Comparison of ENCODE assay signal across 10 cellular contexts in the genomic region with DNA sequence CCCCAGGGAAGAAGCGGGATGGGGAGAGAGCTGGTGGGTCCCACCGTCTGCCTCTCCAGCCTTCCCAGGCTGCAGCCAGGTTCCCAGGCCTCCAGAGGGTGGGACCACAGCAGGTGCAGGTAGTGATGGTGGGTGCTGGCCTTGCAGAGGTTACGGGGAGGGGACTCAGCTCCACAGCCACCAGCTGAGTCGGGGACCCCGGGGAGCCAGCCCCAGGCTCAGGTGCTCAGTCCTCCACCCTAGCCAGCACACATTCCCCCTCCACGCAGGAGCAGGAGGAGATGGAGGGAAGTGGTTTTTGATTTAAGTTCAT. TPM values are rescaled to one million over a fixed set of nuclear protein-coding genes. Genes with fewer than 3 reads are reported as not detected.
DNase-seq lines count a peak whose midpoint lies in the region; ATAC-seq and TF ChIP-seq lines count a peak whose summit lies in the region.
"Had no signal": no experiment of that assay in that cellular context is flagged by ENCODE, and none has a peak within 500 bp of the region (broad histone marks: within the 10 kb centered on the region; RNA-seq: fewer than 3 reads in every experiment).

No MANE protein-coding gene starts in this region.

- no peak for TF ChIP-seq POLR2A in right lobe of liver (IDR thresholded peaks at IDR 0.05)

- H3K27me3 ChIP-seq in right cardiac atrium (ENCODE audit: control insufficient read depth, insufficient read depth) = no peaks in the 10 kb centered on the region
- no peaks in the 10 kb centered on the region for H3K27me3 ChIP-seq in right lobe of liver
- H3K27me3 ChIP-seq: pancreas had no signal

- H3K4me3 Mint-ChIP-seq in T-helper 17 cell = no peak overlapping the region
- H3K4me3 Mint-ChIP-seq: activated T-cell treated with anti-CD3 and anti-CD28 coated beads, Interleukin-2, amount 50 U/mL, for 4 hours had no signal

- WGBS in right cardiac atrium = 90% methylated on average over 6 of the region's 6 CpGs
- WGBS in right lobe of liver (ENCODE audit: insufficient coverage, low coverage, low lambda C conversion rate, missing lambda C conversion rate) = 60% methylated on average over 1 of the region's 6 CpGs

- H3K27me3 Mint-ChIP-seq in T-helper 17 cell = no peaks in the 10 kb centered on the region

- H3K4me3 ChIP-seq in right cardiac atrium (ENCODE audit: low read length) (no peak overlapping the region), right lobe of liver (no peak overlapping the region)

- H3K4me1 ChIP-seq in right cardiac atrium (ENCODE audit: control insufficient read depth, insufficient read depth, low read length) = peaks cover 8% of the 10 kb centered on the region
- H3K4me1 ChIP-seq in right lobe of liver = peaks cover 0 to 36% (median 15%) of the 10 kb centered on the region in 4 donors

- no peak for TF ChIP-seq CTCF in right lobe of liver (IDR thresholded peaks at IDR 0.05)

- intact Hi-C loops in right cardiac atrium (cut with DNase I) = no loop called here
- intact Hi-C loops in left cardiac atrium (cut with DNase I) = loop anchor here in 1 of 2 donors (10.0 kb wide), 1 partner anchor 361 kb away; a partner anchor contains a TSS
- intact Hi-C loops in right lobe of liver (cut with DNase I) = no loop called here

- H3K27ac Mint-ChIP-seq in T-helper 17 cell = no peak overlapping the region

- H3K36me3 Mint-ChIP-seq in T-helper 17 cell (ENCODE audit: low read depth) = peaks cover 2% of the 10 kb centered on the region

- peaks cover 0 to 13% (median 0%) of the 10 kb centered on the region in 4 donors for H3K36me3 ChIP-seq in right lobe of liver
- H3K36me3 ChIP-seq: pancreas had no signal

- peaks cover 25% of the 10 kb centered on the region for H3K4me1 Mint-ChIP-seq in T-helper 17 cell

- DNase-seq in right cardiac atrium (peak; percentile 21 to 57 (median 50)), left cardiac atrium (no peak), right lobe of liver (peak; percentile 23 to 52 (median 42)), T-helper 17 cell (no peak), SHP77 (lab: John Stamatoyannopoulos, UW) (no peak), substantia nigra (lab: John Stamatoyannopoulos, UW) (no peak)
- DNase-seq: cortex of kidney, NCI-H2171 had no signal

- H3K27ac ChIP-seq in right cardiac atrium (ENCODE audit: low read length) = no peak overlapping the region
- H3K27ac ChIP-seq in right lobe of liver = peak overlapping the region in 2 of 3 donors; percentile 39 to 63
- H3K27ac ChIP-seq in substantia nigra (ENCODE audit: low read depth, low read length, poor library complexity, severe bottlenecking) = no peak overlapping the region

- ATAC-seq in right cardiac atrium = no peak
- ATAC-seq in left cardiac atrium = no peak
- no peak for ATAC-seq in right lobe of liver
- ATAC-seq in T-helper 17 cell = no peak

- H3K9me3 ChIP-seq in right cardiac atrium (ENCODE audit: control insufficient read depth, low read length) (no peaks in the 10 kb centered on the region), right lobe of liver (no peaks in the 10 kb centered on the region), T-helper 17 cell (ENCODE audit: control insufficient read depth, low read length, poor library complexity, severe bottlenecking) (no peaks in the 10 kb centered on the region)
- H3K9me3 ChIP-seq: pancreas had no signal

RNA-seq across cellular contexts. Expression of a gene that starts 5.0 kb away (rescaled TPM):
- total RNA-seq in right cardiac atrium = 10 to 100 TPM; 30.6 to 45.3 (median 38.3) TPM
- polyA plus RNA-seq in right cardiac atrium = 53.0 TPM
- total RNA-seq in left cardiac atrium = 10 to 100 TPM; 42.0 to 48.8 TPM
- 10 to 100 TPM; 16.8 to 52.4 (median 38.4) TPM for total RNA-seq in right lobe of liver
- total RNA-seq in T-helper 17 cell = 10 to 100 TPM; 92.2 to 98.6 TPM

RNA-seq across cellular contexts. Expression of a gene that starts 6.7 kb away (rescaled TPM):
- total RNA-seq in right cardiac atrium (1 to 10 TPM; 6.6 to 7.5 (median 7.3) TPM), left cardiac atrium (10 to 100 TPM in 1 of 2 donors, 1 to 10 TPM in 1; 8.3 to 11.6 TPM), right lobe of liver (10 to 100 TPM in 5 of 6 experiments, 1 to 10 TPM in 1; 7.8 to 27.1 (median 13.7) TPM), T-helper 17 cell (10 to 100 TPM; 14.2 to 15.6 TPM)
- 5.2 TPM for polyA plus RNA-seq in right cardiac atrium

RNA-seq across cellular contexts. Expression of a gene that starts 15.9 kb away (rescaled TPM):
- total RNA-seq in right cardiac atrium (10 to 100 TPM; 31.4 to 37.8 (median 34.8) TPM), left cardiac atrium (10 to 100 TPM; 30.8 to 44.0 TPM), right lobe of liver (10 to 100 TPM in 2 of 6 experiments, 1 to 10 TPM in 4; 7.1 to 15.9 (median 8.7) TPM), T-helper 17 cell (10 to 100 TPM; 45.4 to 48.3 TPM)
- 25.5 TPM for polyA plus RNA-seq in right cardiac atrium

RNA-seq across cellular contexts. Expression of a gene that starts 19.4 kb away (rescaled TPM):
- total RNA-seq in right cardiac atrium (10 to 100 TPM in 1 of 4 donors, 1 to 10 TPM in 3; 5.4 to 11.0 (median 7.4) TPM), left cardiac atrium (10 to 100 TPM in 1 of 2 donors, 1 to 10 TPM in 1; 8.1 to 10.5 TPM), right lobe of liver (1 to 10 TPM in 1 of 6 experiments, under 1 TPM in 5; 0.37 to 1.6 (median 0.88) TPM), T-helper 17 cell (1 to 10 TPM; 5.9 to 7.9 TPM)
- polyA plus RNA-seq in right cardiac atrium = 5.0 TPM

RNA-seq across cellular contexts. Expression of a gene that starts 49.2 kb away (rescaled TPM):
- total RNA-seq in right cardiac atrium = 100 to 1,000 TPM in 3 of 4 donors, 10 to 100 TPM in 1; 93.5 to 148 (median 113) TPM
- polyA plus RNA-seq in right cardiac atrium = 98.5 TPM
- total RNA-seq in left cardiac atrium = 10 to 100 TPM; 67.0 to 82.1 TPM
- total RNA-seq in right lobe of liver = 1 to 10 TPM in 2 of 6 experiments, under 1 TPM in 4; 0.37 to 5.1 (median 0.81) TPM
- 1 to 10 TPM; 1.7 to 2.6 TPM for total RNA-seq in T-helper 17 cell

Comparison
In these comparisons a context has a peak if more than half of its experiments do, and no peak if none do; other contexts are left out.
1. DNase-seq: peak in right cardiac atrium (3 of 3) and right lobe of liver (3 of 3); none in left cardiac atrium (single experiment), T-helper 17 cell (0 of 3), SHP77 (0 of 2) and substantia nigra (0 of 49).
2. H3K27ac ChIP-seq: peak in right lobe of liver (2 of 3); none in right cardiac atrium (single experiment) and substantia nigra (single experiment).